In genomic region chr12:112813836-112814235, GRCh38 we compare ENCODE assay signal across 23 cellular contexts. TPM values are rescaled to one million over a fixed set of nuclear protein-coding genes. Genes with fewer than 3 reads are reported as not detected.
DNase-seq lines count a peak whose midpoint lies in the region; ATAC-seq and TF ChIP-seq lines count a peak whose summit lies in the region.
"Had no signal": no experiment of that assay in that cellular context is flagged by ENCODE, and none has a peak within 500 bp of the region (broad histone marks: within the 10 kb centered on the region; RNA-seq: fewer than 3 reads in every experiment).

No MANE protein-coding gene starts in this region.

- H3K9me3 ChIP-seq in BLaER1 treated with 17β-estradiol and CSF1 and Interleukin-3, amounts not matched to agents 10 nM and 100 nM (replicated peaks in 1 of 11): no peaks in the 10 kb centered on the region
- H3K9me3 ChIP-seq in WERI-Rb-1 (ENCODE audit: severe bottlenecking): no peaks in the 10 kb centered on the region
- H3K9me3 ChIP-seq: A549, BE2C had no signal

- peaks cover 20% of the 10 kb centered on the region for H3K27me3 Mint-ChIP-seq in stimulated activated memory B cell treated with anti-CD40 and anti-IgM and Interleukin-4, amounts not matched to agents 10 μg/mL and 1 μg/mL and 100 μg/mL, for 72 hours
- H3K27me3 Mint-ChIP-seq in activated T-cell treated with anti-CD3 and anti-CD28 coated beads, Interleukin-2, amount 50 U/mL, for 4 hours (ENCODE audit: low read depth): peaks cover 17% of the 10 kb centered on the region

- H3K4me2 ChIP-seq in BLaER1 treated with 17β-estradiol and CSF1 and Interleukin-3, amounts not matched to agents 10 nM and 100 nM: peak overlapping the region in 6 of 11 experiments; percentile 5 to 47 (median 42); a peak in 10 of 22 replicates
- H3K4me2 ChIP-seq: A549 had no signal

- no peaks in the 10 kb centered on the region for H3K9me3 Mint-ChIP-seq in stimulated activated memory B cell treated with anti-CD40 and anti-IgM and Interleukin-4, amounts not matched to agents 10 μg/mL and 1 μg/mL and 100 μg/mL, for 72 hours
- H3K9me3 Mint-ChIP-seq in activated T-cell treated with anti-CD3 and anti-CD28 coated beads, Interleukin-2, amount 50 U/mL, for 4 hours: no peaks in the 10 kb centered on the region
- H3K9me3 Mint-ChIP-seq: CD8-positive, alpha-beta memory T cell had no signal

- peaks cover 0 to 12% (median 8%) of the 10 kb centered on the region in 10 experiments; a peak in 14 of 20 replicates for H3K4me1 ChIP-seq in BLaER1 treated with 17β-estradiol and CSF1 and Interleukin-3, amounts not matched to agents 10 nM and 100 nM
- H3K4me1 ChIP-seq: A549 had no signal

- peaks cover 7% of the 10 kb centered on the region for H3K4me1 Mint-ChIP-seq in stimulated activated memory B cell treated with anti-CD40 and anti-IgM and Interleukin-4, amounts not matched to agents 10 μg/mL and 1 μg/mL and 100 μg/mL, for 72 hours
- no peaks in the 10 kb centered on the region for H3K4me1 Mint-ChIP-seq in activated T-cell treated with anti-CD3 and anti-CD28 coated beads, Interleukin-2, amount 50 U/mL, for 4 hours (ENCODE audit: low read depth)

- H3K27ac Mint-ChIP-seq in stimulated activated memory B cell treated with anti-CD40 and anti-IgM and Interleukin-4, amounts not matched to agents 10 μg/mL and 1 μg/mL and 100 μg/mL, for 72 hours: no peak overlapping the region
- H3K27ac Mint-ChIP-seq: CD4-positive, CD25-positive, alpha-beta regulatory T cell had no signal

- H3K4me3 ChIP-seq in BLaER1 treated with 17β-estradiol and CSF1 and Interleukin-3, amounts not matched to agents 10 nM and 100 nM: no peak overlapping the region
- H3K4me3 ChIP-seq in coronary artery (no peak overlapping the region), WERI-Rb-1 (ENCODE audit: low read depth, low read length) (no peak overlapping the region)
- H3K4me3 ChIP-seq: A549, GM12878 had no signal

- H3K36me3 Mint-ChIP-seq in stimulated activated memory B cell treated with anti-CD40 and anti-IgM and Interleukin-4, amounts not matched to agents 10 μg/mL and 1 μg/mL and 100 μg/mL, for 72 hours: no peaks in the 10 kb centered on the region
- H3K36me3 Mint-ChIP-seq in activated T-cell treated with anti-CD3 and anti-CD28 coated beads, Interleukin-2, amount 50 U/mL, for 4 hours (ENCODE audit: insufficient read depth): no peaks in the 10 kb centered on the region
- H3K36me3 Mint-ChIP-seq: CD4-positive, CD25-positive, alpha-beta regulatory T cell; CD8-positive, alpha-beta memory T cell had no signal

- DNase-seq in coronary artery (ENCODE audit: low spot score) (peak; percentile 21), islet precursor cell (peak; percentile 11), WERI-Rb-1 (no peak)
- DNase-seq in activated T-cell treated with anti-CD3 and anti-CD28 coated beads, Interleukin-2, amount 50 U/mL, for 4 hours: no peak
- DNase-seq: 8988T; ACHN; AML-193; BE2C; CD4-positive, CD25-positive, alpha-beta regulatory T cell; CD8-positive, alpha-beta memory T cell; DMS 273 treated with DMSO at 0.1 percent for 48 hours; DMS79; EL; GDM1; GOT3; H7; HCEC 1CT had no signal

- no peaks in the 10 kb centered on the region for H3K36me3 ChIP-seq in BLaER1 treated with 17β-estradiol and CSF1 and Interleukin-3, amounts not matched to agents 10 nM and 100 nM
- no peaks in the 10 kb centered on the region for H3K36me3 ChIP-seq in WERI-Rb-1
- H3K36me3 ChIP-seq: BE2C had no signal

- no peaks in the 10 kb centered on the region for H4K20me1 ChIP-seq in BLaER1 treated with 17β-estradiol and CSF1 and Interleukin-3, amounts not matched to agents 10 nM and 100 nM

- H3K27me3 ChIP-seq in BLaER1 treated with 17β-estradiol and CSF1 and Interleukin-3, amounts not matched to agents 10 nM and 100 nM: no peaks in the 10 kb centered on the region
- peaks cover 75% of the 10 kb centered on the region for H3K27me3 ChIP-seq in WERI-Rb-1 (ENCODE audit: insufficient read depth, low read depth, severe bottlenecking)
- H3K27me3 ChIP-seq: BE2C had no signal

- H3K4me3 Mint-ChIP-seq in stimulated activated memory B cell treated with anti-CD40 and anti-IgM and Interleukin-4, amounts not matched to agents 10 μg/mL and 1 μg/mL and 100 μg/mL, for 72 hours: no peak overlapping the region
- no peak overlapping the region for H3K4me3 Mint-ChIP-seq in activated T-cell treated with anti-CD3 and anti-CD28 coated beads, Interleukin-2, amount 50 U/mL, for 4 hours
- H3K4me3 Mint-ChIP-seq: CD4-positive, CD25-positive, alpha-beta regulatory T cell; CD8-positive, alpha-beta memory T cell had no signal

- no peak for TF ChIP-seq CTCF in coronary artery (IDR thresholded peaks at IDR 0.05)
- TF ChIP-seq CTCF in WERI-Rb-1 (IDR thresholded peaks at IDR 0.05; ENCODE audit: low read depth, low read length): no peak

- H3K9ac ChIP-seq in BLaER1 treated with 17β-estradiol and CSF1 and Interleukin-3, amounts not matched to agents 10 nM and 100 nM: no peak overlapping the region

- no peak overlapping the region for H3K27ac ChIP-seq in BLaER1 treated with 17β-estradiol and CSF1 and Interleukin-3, amounts not matched to agents 10 nM and 100 nM
- no peak overlapping the region for H3K27ac ChIP-seq in coronary artery
- H3K27ac ChIP-seq in WERI-Rb-1: no peak overlapping the region
- H3K27ac ChIP-seq: A549, C4-2B had no signal

- ATAC-seq in stimulated activated memory B cell treated with anti-CD40 and anti-IgM and Interleukin-4, amounts not matched to agents 10 μg/mL and 1 μg/mL and 100 μg/mL, for 72 hours: peak; percentile 22
- no peak for ATAC-seq in activated T-cell treated with anti-CD3 and anti-CD28 coated beads, Interleukin-2, amount 50 U/mL, for 4 hours
- no peak for ATAC-seq in HG03045 (IDR thresholded peaks at IDR 0.05; ENCODE audit: unreplicated experiment)
- ATAC-seq: A549, GM12878 had no signal

RNA-seq across cellular contexts. Expression of gene RPH3A, which starts 22.3 kb away (rescaled TPM):
- total RNA-seq in activated T-cell treated with anti-CD3 and anti-CD28 coated beads, Interleukin-2, amount 50 U/mL, for 4 hours: not detected
- total RNA-seq: CD4-positive, CD25-positive, alpha-beta regulatory T cell; CD8-positive, alpha-beta memory T cell; GM12878; H7 had no signal

Comparison
In these comparisons a context has a peak if more than half of its experiments do, and no peak if none do; other contexts are left out.
1. DNase-seq: peak in coronary artery (single experiment) and islet precursor cell (single experiment); none in WERI-Rb-1 (single experiment) and activated T-cell treated with anti-CD3 and anti-CD28 coated beads, Interleukin-2, amount 50 U/mL, for 4 hours (single experiment).